Comparison of ENCODE assay signal across 19 cellular contexts in genomic region chr2:157747280-157747679, GRCh38.
"Had no signal": no experiment of that assay in that cellular context is flagged by ENCODE, and none has a peak within 500 bp of the region (broad histone marks: within the 10 kb centered on the region; RNA-seq: fewer than 3 reads in every experiment).

No MANE protein-coding gene starts in this region.

- H3K4me3 Mint-ChIP-seq: activated naive CD4-positive, alpha-beta T cell treated with anti-CD3 and anti-CD28 coated beads, Interleukin-2, amount 10 ng/mL, durations not matched to agents 7 days and 5 days; brain; central memory CD8-positive, alpha-beta T cell; neural crest cell; stimulated activated effector memory CD8-positive, alpha-beta T cell treated with anti-CD3 and anti-CD28 coated beads, Interleukin-12 subunit alpha, Interleukin-12 subunit beta, amount 100 ng/mL, for 72 hours; WTC11 had no signal

- DNase-seq: activated CD4-positive, alpha-beta T cell treated with anti-CD3 and anti-CD28 coated beads for 4 hours; activated CD8-positive, alpha-beta memory T cell treated with anti-CD3 and anti-CD28 coated beads for 24 hours; activated naive CD4-positive, alpha-beta T cell treated with anti-CD3 and anti-CD28 coated beads, Interleukin-2, amount 10 ng/mL, durations not matched to agents 7 days and 5 days; activated T-cell treated with anti-CD3 and anti-CD28 coated beads for 4 hours; cortex of kidney; effector CD8-positive, alpha-beta T cell; head of caudate nucleus; kidney glomerular epithelial cell; ovary; sigmoid colon; stimulated activated CD4-positive, alpha-beta T cell treated with anti-CD3 and anti-CD28 coated beads, Interleukin-12 subunit alpha, Interleukin-12 subunit beta, amount 100 ng/mL, for 4 hours; stimulated activated CD4-positive, alpha-beta T cell treated with anti-CD3 and anti-CD28 coated beads, Interleukin-2, amount 100 ng/mL, for 24 hours; uterus had no signal

- H3K27me3 ChIP-seq: ovary, sigmoid colon, tibial artery, uterus had no signal

- H3K27ac ChIP-seq: ovary, sigmoid colon, tibial artery, uterus had no signal

- H3K4me1 Mint-ChIP-seq: neural crest cell had no signal

- H3K27ac Mint-ChIP-seq: activated naive CD4-positive, alpha-beta T cell treated with anti-CD3 and anti-CD28 coated beads, Interleukin-2, amount 10 ng/mL, durations not matched to agents 7 days and 5 days; stimulated activated effector memory CD8-positive, alpha-beta T cell treated with anti-CD3 and anti-CD28 coated beads, Interleukin-12 subunit alpha, Interleukin-12 subunit beta, amount 100 ng/mL, for 72 hours; WTC11 had no signal

- ATAC-seq: stimulated activated effector memory CD8-positive, alpha-beta T cell treated with anti-CD3 and anti-CD28 coated beads, Interleukin-12 subunit alpha, Interleukin-12 subunit beta, amount 100 ng/mL, for 72 hours; WTC11 had no signal

- H3K9me3 Mint-ChIP-seq: activated naive CD4-positive, alpha-beta T cell treated with anti-CD3 and anti-CD28 coated beads, Interleukin-2, amount 10 ng/mL, durations not matched to agents 7 days and 5 days; central memory CD8-positive, alpha-beta T cell; stimulated activated effector memory CD8-positive, alpha-beta T cell treated with anti-CD3 and anti-CD28 coated beads, Interleukin-12 subunit alpha, Interleukin-12 subunit beta, amount 100 ng/mL, for 72 hours had no signal

- H3K4me3 ChIP-seq: ovary, sigmoid colon, tibial artery, uterus had no signal

- H3K36me3 ChIP-seq: ovary, uterus had no signal

- H3K27me3 Mint-ChIP-seq: activated naive CD4-positive, alpha-beta T cell treated with anti-CD3 and anti-CD28 coated beads, Interleukin-2, amount 10 ng/mL, durations not matched to agents 7 days and 5 days; brain; central memory CD8-positive, alpha-beta T cell had no signal

- H3K4me1 ChIP-seq: uterus had no signal

- H3K9me3 ChIP-seq: ovary, sigmoid colon, tibial artery, uterus had no signal
